8 cellular contexts compared by ENCODE assay signal in genomic region chr16:75250089-75250808, GRCh38. TPM values are rescaled to one million over a fixed set of nuclear protein-coding genes. Genes with fewer than 3 reads are reported as not detected.
DNase-seq lines count a peak whose midpoint lies in the region; ATAC-seq and TF ChIP-seq lines count a peak whose summit lies in the region.

No MANE protein-coding gene starts in this region.

- peaks cover 0 to 54% of the 10 kb centered on the region in 2 experiments for H3K36me3 ChIP-seq in mesenchymal stem cell (ENCODE audit: control insufficient read depth in 1 of 2, insufficient read depth in 2 of 2, low read depth in 1 of 2, low read length in 2 of 2)

- whole genome bisulfite sequencing in mesenchymal stem cell, result 6% methylated on average over 24 of the region's 29 CpGs

- peak overlapping the region; percentile 58 to 90 for H3K4ac ChIP-seq in mesenchymal stem cell (ENCODE audit: low read depth in 1 of 2, low read length in 2 of 2)

- H2AK5ac ChIP-seq in mesenchymal stem cell (ENCODE audit: low read length, severe bottlenecking), result peak overlapping the region; percentile 73

- no peak overlapping the region for H2BK15ac ChIP-seq in mesenchymal stem cell (ENCODE audit: low read depth, poor library complexity, severe bottlenecking)

- TF ChIP-seq CTCF in 22Rv1 (IDR thresholded peaks at IDR 0.05) (no peak), coronary artery (IDR thresholded peaks at IDR 0.05) (no peak)

- H3K27ac ChIP-seq in 22Rv1, result peak overlapping the region; percentile 90
- peak overlapping the region; percentile 94 to 98 for H3K27ac ChIP-seq in coronary artery
- peak overlapping the region; percentile 99 for H3K27ac ChIP-seq in mesenchymal stem cell (ENCODE audit: low read length, poor library complexity, severe bottlenecking)

- H2AFZ ChIP-seq in mesenchymal stem cell (ENCODE audit: low read depth, low read length), result no peak overlapping the region

- H3K4me2 ChIP-seq in mesenchymal stem cell (ENCODE audit: low read length, poor library complexity, severe bottlenecking), result peak overlapping the region; percentile 93

- peak; percentile 4 for ATAC-seq in HG03280 (IDR thresholded peaks at IDR 0.05; ENCODE audit: unreplicated experiment)

- peak overlapping the region in 1 of 2 experiments; percentile 95 for H3K23ac ChIP-seq in mesenchymal stem cell (ENCODE audit: low read length in 2 of 2)

- H3K27me3 ChIP-seq in mesenchymal stem cell (ENCODE audit: control insufficient read depth in 1 of 2, insufficient read depth in 1 of 2, low read length in 2 of 2), result no peaks in the 10 kb centered on the region

- H3K79me1 ChIP-seq in mesenchymal stem cell (replicated peaks; ENCODE audit: low read length, poor library complexity, severe bottlenecking), result no peaks in the 10 kb centered on the region

- DNase-seq in coronary artery (ENCODE audit: low spot score), result no peak
- DNase-seq in mesenchymal stem cell, result peak; percentile 50
- DNase-seq in HCEC 1CT, result no peak
- no peak for DNase-seq in central memory CD4-positive, alpha-beta T cell
- no peak for DNase-seq in DMS 273 treated with DMSO at 0.1 percent for 48 hours (lab: John Stamatoyannopoulos, UW)
- no peak for DNase-seq in mesenteric fat pad (ENCODE audit: low spot score)

- H3K14ac ChIP-seq in mesenchymal stem cell (ENCODE audit: low read length in 2 of 2), result peak overlapping the region in 1 of 2 experiments; percentile 91

- peak overlapping the region; percentile 95 for H2BK120ac ChIP-seq in mesenchymal stem cell (ENCODE audit: low read depth, low read length)

- H3K4me1 ChIP-seq in mesenchymal stem cell (ENCODE audit: control insufficient read depth, insufficient read depth, low read depth, low read length), result peaks cover 81% of the 10 kb centered on the region

- peak overlapping the region; percentile 92 to 97 for H3K18ac ChIP-seq in mesenchymal stem cell (ENCODE audit: low read depth in 1 of 2, low read length in 2 of 2)

- peak overlapping the region; percentile 88 for H3K4me3 ChIP-seq in coronary artery
- peak overlapping the region; percentile 84 to 89 for H3K4me3 ChIP-seq in mesenchymal stem cell (ENCODE audit: insufficient read depth in 1 of 2, low read depth in 1 of 2, low read length in 2 of 2)

- H2BK5ac ChIP-seq in mesenchymal stem cell (ENCODE audit: low read depth, low read length, poor library complexity, severe bottlenecking), result peak overlapping the region; percentile 99

- peak overlapping the region in 1 of 2 experiments; percentile 39 for H2BK12ac ChIP-seq in mesenchymal stem cell (ENCODE audit: low read length in 2 of 2)

- H4K8ac ChIP-seq in mesenchymal stem cell (ENCODE audit: low read length), result peak overlapping the region; percentile 14

- H4K91ac ChIP-seq in mesenchymal stem cell (ENCODE audit: low read length), result peak overlapping the region; percentile 95

- H3K9ac ChIP-seq in mesenchymal stem cell (ENCODE audit: low read length), result peak overlapping the region; percentile 92

- no peaks in the 10 kb centered on the region for H3K9me3 ChIP-seq in mesenchymal stem cell (ENCODE audit: control insufficient read depth, low read length)

RNA-seq across cellular contexts. Expression of gene BCAR1, which starts 1.2 kb away (rescaled TPM):
- 169 TPM for polyA plus RNA-seq in mesenchymal stem cell (2013, experiment 1 of 2)
- 176 TPM for polyA plus RNA-seq in mesenchymal stem cell (2013, experiment 2 of 2)
- total RNA-seq in mesenteric fat pad, result 86.5 TPM

RNA-seq across cellular contexts. Expression of gene CTRB1, which starts 31.5 kb away (rescaled TPM):
- polyA plus RNA-seq in mesenchymal stem cell (2013, experiment 1 of 2), result not detected
- not detected for polyA plus RNA-seq in mesenchymal stem cell (2013, experiment 2 of 2)
- total RNA-seq in mesenteric fat pad, result 4.8 TPM

RNA-seq across cellular contexts. Expression of gene CTRB2, which starts 43.3 kb away (rescaled TPM):
- polyA plus RNA-seq in mesenchymal stem cell (2013, experiment 1 of 2), result not detected
- not detected for polyA plus RNA-seq in mesenchymal stem cell (2013, experiment 2 of 2)
- 4.1 TPM for total RNA-seq in mesenteric fat pad
